Comparison of ENCODE assay signal across 8 cellular contexts in the genomic region with DNA sequence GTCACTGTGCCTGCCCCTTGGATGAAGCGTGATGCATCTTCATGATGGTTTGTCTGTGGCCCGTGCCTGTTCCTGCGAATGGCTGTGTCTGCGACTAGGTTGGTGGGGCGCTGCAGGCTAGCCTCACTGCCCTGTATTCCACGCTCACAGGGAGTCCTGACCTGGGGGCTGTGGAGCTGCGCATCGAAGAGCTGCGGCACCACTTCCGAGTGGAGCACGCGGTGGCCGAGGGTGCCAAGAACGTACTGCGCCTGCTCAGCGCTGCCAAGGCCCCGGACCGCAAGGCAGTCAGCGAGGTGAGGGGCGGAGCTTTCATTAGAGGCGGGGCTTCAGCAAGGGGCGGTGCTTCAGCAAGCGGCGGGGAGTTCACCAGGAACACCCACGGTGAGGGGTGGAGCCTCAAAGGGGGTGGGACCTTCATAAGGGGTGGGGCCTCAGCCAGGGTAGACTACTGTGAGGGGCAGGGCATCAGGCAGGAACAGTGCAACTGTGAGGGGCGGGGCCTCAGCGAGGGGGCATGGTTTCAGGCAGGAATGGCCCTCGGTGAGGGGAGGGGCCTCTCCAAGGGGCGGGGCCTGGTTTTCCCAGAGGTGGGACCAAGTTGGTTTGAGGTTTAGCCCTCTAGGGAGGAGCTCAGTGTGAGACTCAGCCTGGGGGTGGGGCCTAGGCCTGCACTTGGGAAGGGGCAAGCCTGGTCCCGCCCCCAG. TPM values are rescaled to one million over a fixed set of nuclear protein-coding genes. Genes with fewer than 3 reads are reported as not detected.
DNase-seq lines count a peak whose midpoint lies in the region; ATAC-seq and TF ChIP-seq lines count a peak whose summit lies in the region.

No MANE protein-coding gene starts in this region.

- H3K4me3 ChIP-seq in Jurkat, Clone E6-1 (ENCODE audit: low read length): no peak overlapping the region
- H3K4me3 ChIP-seq in WERI-Rb-1 (ENCODE audit: low read depth, low read length) (no peak overlapping the region), endodermal cell (ENCODE audit: low read length) (no peak overlapping the region)

- 87 to 98% methylated on average over 18 to 30 of the region's 30 CpGs for WGBS in endodermal cell (ENCODE audit: insufficient coverage in 1 of 2, insufficient read length in 1 of 2), 2 experiments

- H3K27me3 ChIP-seq in WERI-Rb-1 (ENCODE audit: insufficient read depth, low read depth, severe bottlenecking): no peaks in the 10 kb centered on the region
- H3K27me3 ChIP-seq in endodermal cell (ENCODE audit: control insufficient read depth, insufficient read depth, low read length, poor library complexity, severe bottlenecking): no peaks in the 10 kb centered on the region

- no peaks in the 10 kb centered on the region for H3K4me1 Mint-ChIP-seq in endodermal cell

- H3K4me3 Mint-ChIP-seq in endodermal cell: no peak overlapping the region

- no peaks in the 10 kb centered on the region for H3K4me1 ChIP-seq in endodermal cell (ENCODE audit: control insufficient read depth, insufficient read depth, low read length)

- H3K9me3 Mint-ChIP-seq in endodermal cell: no peaks in the 10 kb centered on the region

- H3K36me3 ChIP-seq in WERI-Rb-1 (peaks cover 77% of the 10 kb centered on the region), endodermal cell (ENCODE audit: control insufficient read depth, insufficient read depth, low read length) (peaks cover 39% of the 10 kb centered on the region)

- peaks cover 72% of the 10 kb centered on the region for H3K36me3 Mint-ChIP-seq in endodermal cell (ENCODE audit: low read depth)

- DNase-seq in COLO829 (ENCODE audit: low spot score) (peak; percentile 96), WERI-Rb-1 (peak; percentile 86), endodermal cell (peak; percentile 99)
- peak; percentile 62 for DNase-seq in Jurkat, Clone E6-1 (ENCODE audit: low read depth, low spot score)
- DNase-seq in stimulated activated CD4-positive, alpha-beta T cell treated with anti-CD3 and anti-CD28 coated beads, Interleukin-4, amount 100 ng/mL, for 48 hours (ENCODE audit: low read depth in 2 of 2): peak; percentile 79 to 83

- peak overlapping the region; percentile 20 for H3K27ac Mint-ChIP-seq in endodermal cell

- no peak for TF ChIP-seq CTCF in WERI-Rb-1 (IDR thresholded peaks at IDR 0.05; ENCODE audit: low read depth, low read length)
- TF ChIP-seq CTCF in endodermal cell (conservative IDR thresholded peaks at IDR 0.05): no peak

- H3K27me3 Mint-ChIP-seq in endodermal cell (ENCODE audit: insufficient read depth): no peaks in the 10 kb centered on the region

- ATAC-seq in HG02759 (IDR thresholded peaks at IDR 0.05; ENCODE audit: unreplicated experiment) (no peak), GM21367 (IDR thresholded peaks at IDR 0.05; ENCODE audit: unreplicated experiment) (no peak), HG02973 (IDR thresholded peaks at IDR 0.05; ENCODE audit: unreplicated experiment) (no peak)

- H3K9me3 ChIP-seq in WERI-Rb-1 (ENCODE audit: severe bottlenecking) (no peaks in the 10 kb centered on the region), endodermal cell (ENCODE audit: control insufficient read depth, low read length) (no peaks in the 10 kb centered on the region)

- H3K9ac ChIP-seq in endodermal cell (ENCODE audit: extremely low read depth, low read length, poor library complexity, severe bottlenecking): no peak overlapping the region

- no peak overlapping the region for H3K27ac ChIP-seq in WERI-Rb-1
- H3K27ac ChIP-seq in endodermal cell (ENCODE audit: low read depth, low read length): no peak overlapping the region

RNA-seq across cellular contexts. Expression of a gene that starts 17.2 kb away (rescaled TPM):
- polyA plus RNA-seq in Jurkat, Clone E6-1 (2012; ENCODE audit: insufficient read depth, insufficient read length): 152 TPM
- 100 to 1,000 TPM; 103 to 141 TPM for total RNA-seq in endodermal cell
- polyA plus RNA-seq in endodermal cell (2013, experiment 1 of 2): 89.7 TPM
- 76.1 TPM for polyA plus RNA-seq in endodermal cell (2013, experiment 2 of 2)

RNA-seq across cellular contexts. Expression of a gene that starts 24.8 kb away (rescaled TPM):
- not detected for polyA plus RNA-seq in Jurkat, Clone E6-1 (2012; ENCODE audit: insufficient read depth, insufficient read length)
- 1 to 10 TPM in 1 of 2 donors, under 1 TPM in 1; 0.81 to 1.0 TPM for total RNA-seq in endodermal cell
- not detected for polyA plus RNA-seq in endodermal cell (2013, experiment 1 of 2)
- polyA plus RNA-seq in endodermal cell (2013, experiment 2 of 2): 0.37 TPM

RNA-seq across cellular contexts. Expression of a gene that starts 31.2 kb away (rescaled TPM):
- polyA plus RNA-seq in Jurkat, Clone E6-1 (2012; ENCODE audit: insufficient read depth, insufficient read length): 289 TPM
- total RNA-seq in endodermal cell: 10 to 100 TPM; 82.5 to 86.1 TPM
- 96.1 TPM for polyA plus RNA-seq in endodermal cell (2013, experiment 1 of 2)
- 90.8 TPM for polyA plus RNA-seq in endodermal cell (2013, experiment 2 of 2)

RNA-seq across cellular contexts. Expression of a gene that starts 45.6 kb away (rescaled TPM):
- polyA plus RNA-seq in Jurkat, Clone E6-1 (2012; ENCODE audit: insufficient read depth, insufficient read length): 54.9 TPM
- total RNA-seq in endodermal cell: 10 to 100 TPM; 68.6 to 72.6 TPM
- 60.1 TPM for polyA plus RNA-seq in endodermal cell (2013, experiment 1 of 2)
- polyA plus RNA-seq in endodermal cell (2013, experiment 2 of 2): 55.9 TPM
